In the genomic region with DNA sequence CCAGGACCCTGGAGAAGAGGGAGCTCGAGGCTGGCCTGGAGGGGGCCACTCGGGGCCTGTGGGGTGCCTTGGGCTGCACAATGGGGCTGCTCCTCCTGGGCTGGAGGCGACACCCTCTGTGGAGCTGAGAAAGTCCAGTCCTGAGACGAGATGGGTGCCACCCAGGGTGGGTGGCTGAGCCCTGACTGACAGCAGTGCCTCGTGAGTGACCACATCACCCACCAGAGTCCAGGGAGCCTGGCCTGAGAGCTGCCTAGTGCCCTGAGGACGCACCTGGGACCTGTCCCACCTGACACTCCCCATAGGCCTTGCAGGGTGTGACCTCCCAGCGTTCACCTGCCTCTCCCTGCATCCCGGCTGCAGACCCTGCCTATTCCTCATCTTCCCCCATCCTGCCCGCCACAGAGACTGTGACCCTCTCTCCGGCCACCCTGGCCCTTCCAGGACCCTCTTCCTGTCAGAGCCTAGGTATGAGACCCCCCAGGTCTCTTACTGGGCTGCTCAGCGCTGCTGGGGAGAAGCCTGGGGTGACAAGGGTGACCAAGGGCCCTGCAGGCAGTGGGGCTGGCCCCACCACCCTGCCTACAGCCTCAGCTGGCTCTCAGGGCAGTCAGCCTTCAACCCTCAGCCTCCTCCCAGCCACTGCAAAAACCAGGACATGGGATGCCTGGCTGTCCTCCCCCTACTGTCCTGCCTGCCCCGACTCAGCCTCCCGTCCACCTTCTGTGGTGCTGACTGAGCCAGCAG, we compare ENCODE assay signal across 26 cellular contexts. TPM values are rescaled to one million over a fixed set of nuclear protein-coding genes. Genes with fewer than 3 reads are reported as not detected.
DNase-seq lines count a peak whose midpoint lies in the region; ATAC-seq, FAIRE-seq and TF ChIP-seq lines count a peak whose summit lies in the region.
"Had no signal": no experiment of that assay in that cellular context is flagged by ENCODE, and none has a peak within 500 bp of the region (broad histone marks: within the 10 kb centered on the region; RNA-seq: fewer than 3 reads in every experiment).

No MANE protein-coding gene starts in this region.

- no peaks in the 10 kb centered on the region for H3K23me2 ChIP-seq in H1 (ENCODE audit: low read depth, low read length)

- no peak overlapping the region for H2BK5ac ChIP-seq in H1 (ENCODE audit: low read depth, low read length)

- H3K79me1 ChIP-seq in H1 (ENCODE audit: low read depth, low read length): no peaks in the 10 kb centered on the region

- no peaks in the 10 kb centered on the region for H3K4me1 Mint-ChIP-seq in stimulated activated naive CD8-positive, alpha-beta T cell treated with anti-CD3 and anti-CD28 coated beads, Interleukin-15, amount 100 ng/mL, for 72 hours
- H3K4me1 Mint-ChIP-seq: GM23338 had no signal

- no peak overlapping the region for H4K5ac ChIP-seq in H1 (ENCODE audit: insufficient read length, low read depth, low read length)

- H3K4me2 ChIP-seq in H1 (ENCODE audit: insufficient read depth in 1 of 2, low read depth in 2 of 2, low read length in 2 of 2): no peak overlapping the region
- no peak overlapping the region for H3K4me2 ChIP-seq in Karpas-422 (ENCODE audit: low read depth, low read length, poor library complexity, severe bottlenecking)
- H3K4me2 ChIP-seq: GM23338, SK-N-SH had no signal

- no peaks in the 10 kb centered on the region for H3K9me2 ChIP-seq in Karpas-422 (replicated peaks; ENCODE audit: insufficient read depth, low read length)
- H3K9me2 ChIP-seq: SK-N-SH had no signal

- no peak overlapping the region for H3K4ac ChIP-seq in H1 (replicated peaks; ENCODE audit: insufficient read length, low read depth, low read length)

- H3K4me3 Mint-ChIP-seq in stimulated activated naive CD8-positive, alpha-beta T cell treated with anti-CD3 and anti-CD28 coated beads, Interleukin-15, amount 100 ng/mL, for 72 hours: no peak overlapping the region
- H3K4me3 Mint-ChIP-seq: CD4-positive, CD25-positive, alpha-beta regulatory T cell; GM23338 had no signal

- intact Hi-C loops in sigmoid colon (cut with DNase I): no loop called here

- H4K91ac ChIP-seq in H1 (replicated peaks; ENCODE audit: insufficient read length, low read length): no peak overlapping the region

- H2BK120ac ChIP-seq in H1 (replicated peaks; ENCODE audit: low read depth, low read length): no peak overlapping the region

- no peak overlapping the region for H3K14ac ChIP-seq in H1 (ENCODE audit: insufficient read length)

- H4K8ac ChIP-seq in H1 (ENCODE audit: extremely low read depth, insufficient read depth, low read length): peak overlapping the region; percentile 9; the same call in 1 of the 2 replicates

- H3K9me3 Mint-ChIP-seq in stimulated activated naive CD8-positive, alpha-beta T cell treated with anti-CD3 and anti-CD28 coated beads, Interleukin-15, amount 100 ng/mL, for 72 hours: no peaks in the 10 kb centered on the region
- H3K9me3 Mint-ChIP-seq: CD4-positive, CD25-positive, alpha-beta regulatory T cell; GM23338 had no signal

- TF ChIP-seq RAD21 in H1 (IDR thresholded peaks at IDR 0.05 in 1 of 2, conservative IDR thresholded peaks at IDR 0.05 in 1 of 2; ENCODE audit: low read depth in 2 of 2, low read length in 2 of 2): no peak

- H3K79me2 ChIP-seq in H1 (ENCODE audit: control insufficient read depth in 1 of 2, insufficient read depth in 2 of 2, low read length in 2 of 2): no peaks in the 10 kb centered on the region
- no peaks in the 10 kb centered on the region for H3K79me2 ChIP-seq in Karpas-422 (ENCODE audit: low read length)

- H3K9ac ChIP-seq in H1 (replicated peaks in 1 of 4; ENCODE audit: extremely low read depth in 1 of 4, low read depth in 3 of 4, low read length in 3 of 4): no peak overlapping the region
- H3K9ac ChIP-seq in Karpas-422 (ENCODE audit: low read length): no peak overlapping the region
- H3K9ac ChIP-seq: SK-N-SH had no signal

- H4K20me1 ChIP-seq in H1 (replicated peaks in 1 of 2; ENCODE audit: control insufficient read depth in 1 of 2, insufficient read depth in 2 of 2, low read length in 2 of 2): no peaks in the 10 kb centered on the region
- H4K20me1 ChIP-seq in Karpas-422 (ENCODE audit: insufficient read depth, low read depth, low read length): peaks cover 4% of the 10 kb centered on the region; the same call in 1 of the 2 replicates

- H3K4me1 ChIP-seq in H1 (replicated peaks in 1 of 4; ENCODE audit: control insufficient read depth in 3 of 4, insufficient read depth in 4 of 4, low read length in 3 of 4) (no peaks in the 10 kb centered on the region), sigmoid colon (no peaks in the 10 kb centered on the region), Karpas-422 (ENCODE audit: low read length) (no peaks in the 10 kb centered on the region)

- H3K27me3 ChIP-seq in H1 (replicated peaks in 1 of 4; ENCODE audit: control insufficient read depth in 3 of 4, extremely low read depth in 1 of 4, insufficient read depth in 3 of 4, low read length in 3 of 4) (no peaks in the 10 kb centered on the region), sigmoid colon (no peaks in the 10 kb centered on the region), Karpas-422 (ENCODE audit: low read length) (no peaks in the 10 kb centered on the region)

- H3K4me3 ChIP-seq in H1 (ENCODE audit: extremely low read depth in 1 of 4, insufficient read depth in 2 of 4, low read depth in 3 of 4, low read length in 4 of 4) (no peak overlapping the region), sigmoid colon (no peak overlapping the region), Karpas-422 (ENCODE audit: low read length) (no peak overlapping the region)
- H3K4me3 ChIP-seq: GM23338 had no signal

- TF ChIP-seq CTCF in H1 (IDR thresholded peaks at IDR 0.05; ENCODE audit: control extremely low read depth in 1 of 3, insufficient read depth in 1 of 3, low read depth in 1 of 3, low read length in 3 of 3): no peak
- TF ChIP-seq CTCF in sigmoid colon (IDR thresholded peaks at IDR 0.05): no peak

- H3K9me3 ChIP-seq in H1 (ENCODE audit: insufficient read depth in 2 of 2, low read depth in 1 of 2, low read length in 1 of 2): no peaks in the 10 kb centered on the region
- no peaks in the 10 kb centered on the region for H3K9me3 ChIP-seq in sigmoid colon
- H3K9me3 ChIP-seq in Karpas-422 (ENCODE audit: low read length): no peaks in the 10 kb centered on the region
- H3K9me3 ChIP-seq: SK-N-SH had no signal

- TF ChIP-seq EP300 in H1 (IDR thresholded peaks at IDR 0.05; ENCODE audit: borderline replicate concordance in 1 of 2, low read depth in 2 of 2, low read length in 2 of 2) (no peak), sigmoid colon (IDR thresholded peaks at IDR 0.05) (no peak)

- no peak overlapping the region for H3K56ac ChIP-seq in H1 (replicated peaks; ENCODE audit: insufficient read length, low read depth, low read length)

- H3K27ac ChIP-seq in H1 (ENCODE audit: low read depth, low read length) (no peak overlapping the region), sigmoid colon (no peak overlapping the region), Karpas-422 (ENCODE audit: low read length) (no peak overlapping the region)

- H3K27ac Mint-ChIP-seq in stimulated activated naive CD8-positive, alpha-beta T cell treated with anti-CD3 and anti-CD28 coated beads, Interleukin-15, amount 100 ng/mL, for 72 hours: peak overlapping the region; percentile 9 to 49
- H3K27ac Mint-ChIP-seq: CD4-positive, CD25-positive, alpha-beta regulatory T cell had no signal

- H2BK12ac ChIP-seq in H1 (ENCODE audit: low read depth, low read length): no peak overlapping the region

- no peak overlapping the region for H2BK20ac ChIP-seq in H1 (ENCODE audit: low read length)

- H3K36me3 ChIP-seq in H1 (ENCODE audit: control insufficient read depth in 2 of 4, insufficient read depth in 4 of 4, low read length in 3 of 4) (no peaks in the 10 kb centered on the region), sigmoid colon (no peaks in the 10 kb centered on the region), Karpas-422 (ENCODE audit: insufficient read depth, low read length) (no peaks in the 10 kb centered on the region)

- H2AK5ac ChIP-seq in H1 (ENCODE audit: low read depth, low read length): no peak overlapping the region

- no peak for DNase-seq in stimulated activated naive CD8-positive, alpha-beta T cell treated with anti-CD3 and anti-CD28 coated beads, Interleukin-15, amount 100 ng/mL, for 72 hours
- DNase-seq in stimulated activated naive CD8-positive, alpha-beta T cell treated with anti-CD3 and anti-CD28 coated beads, Interleukin-15, Interleukin-2, amounts not matched to agents 100 U/mL and 50 U/mL, for 24 hours: no peak
- DNase-seq in H1 (ENCODE audit: low read depth in 1 of 2, low spot score in 2 of 2) (no peak), sigmoid colon (peak; percentile 62), Kasumi-1 (lab: John Stamatoyannopoulos, UW) (no peak), Karpas-422 (no peak), NCI-H1930 (lab: John Stamatoyannopoulos, UW) (no peak)
- DNase-seq: CD4-positive, CD25-positive, alpha-beta regulatory T cell; COR-L47; DMS 273 treated with DMSO at 0.1 percent for 48 hours; KBM-7; MV-4-11; NCI-H1417; NCI-H187; NCI-H2227 treated with DMSO at 0.1 percent for 48 hours; NCI-H524; NCI-H82; OCI-M1; SHP77 treated with DMSO at 0.1 percent for 48 hours had no signal

- H2BK15ac ChIP-seq in H1 (ENCODE audit: low read length): no peak overlapping the region

- ATAC-seq in stimulated activated naive CD8-positive, alpha-beta T cell treated with anti-CD3 and anti-CD28 coated beads, Interleukin-15, amount 100 ng/mL, for 72 hours: no peak
- no peak for ATAC-seq in stimulated activated naive CD8-positive, alpha-beta T cell treated with anti-CD3 and anti-CD28 coated beads, Interleukin-15, Interleukin-2, amounts not matched to agents 100 U/mL and 50 U/mL, for 24 hours
- ATAC-seq: HepG2 had no signal

- WGBS in H1 (ENCODE audit: extremely low coverage in 1 of 2, insufficient coverage in 1 of 2, insufficient read length in 1 of 2, insufficient replicate concordance in 2 of 2, low coverage in 1 of 2, low lambda C conversion rate in 2 of 2, missing lambda C conversion rate in 1 of 2), 2 experiments: 89% methylated on average over 8 of the region's 13 CpGs; no CpG with 5 or more reads in 1 of the 2 experiments
- 89% methylated on average over 13 of the region's 13 CpGs for WGBS in sigmoid colon, 2 donors

- no peak for FAIRE-seq in H1 (lab: Jason Lieb, UNC)
- FAIRE-seq: G401.6, GM19239, HepG2 had no signal

- no peak overlapping the region for H3K23ac ChIP-seq in H1 (ENCODE audit: insufficient read length)

- no peak overlapping the region for H3K18ac ChIP-seq in H1 (ENCODE audit: extremely low read depth, low read length)

- CTCF ChIA-PET in H1 (lab: Charles Lee; ENCODE audit: partially characterized antibody): interaction anchor here (0.5 to 1.7 kb wide), 8 partner anchors 8 to 164 kb away, joined by 3 to 5 read pairs (median 3); no protein-coding TSS in a partner anchor

- TF ChIP-seq POLR2A in H1 (IDR thresholded peaks at IDR 0.05; ENCODE audit: control extremely low read depth in 1 of 2, low read depth in 2 of 2, low read length in 2 of 2): no peak
- no peak for TF ChIP-seq POLR2A in sigmoid colon (IDR thresholded peaks at IDR 0.05)

- H2AFZ ChIP-seq in H1 (ENCODE audit: low read length) (no peak overlapping the region), Karpas-422 (ENCODE audit: low read length) (no peak overlapping the region)
- H2AFZ ChIP-seq: GM23338 had no signal

- H3K27me3 Mint-ChIP-seq in stimulated activated naive CD8-positive, alpha-beta T cell treated with anti-CD3 and anti-CD28 coated beads, Interleukin-15, amount 100 ng/mL, for 72 hours: no peaks in the 10 kb centered on the region

- POLR2A ChIA-PET in H1 (lab: Charles Lee; ENCODE audit: partially characterized antibody): no interaction called here

RNA-seq across cellular contexts. Expression of gene TNFRSF13B, which starts 41.2 kb away (rescaled TPM):
- total RNA-seq in H1 (2021; fragmentation: NEBNext Ultra II Directional; extraction: Animal tissue kit (Norgen Biotek cat#: 25700)): not detected in 2 replicates
- not detected in 2 replicates for polyA plus RNA-seq in H1 (2011; rRNA removed)
- not detected for polyA plus RNA-seq in H1 (2011; cell fraction: cytosol; rRNA removed)
- polyA plus RNA-seq in H1 (2011; cell fraction: nucleus; rRNA removed): 0.10 TPM
- not detected in 4 replicates for polyA plus RNA-seq in H1 (2012, experiment 1 of 2)
- polyA plus RNA-seq in H1 (2012, experiment 2 of 2): not detected
- not detected for polyA plus RNA-seq in H1 (2013, experiment 1 of 2)
- not detected for polyA plus RNA-seq in H1 (2013, experiment 2 of 2)
- polyA minus RNA-seq in H1 (2011; rRNA and poly(A)+ RNA removed): not detected in 2 replicates
- polyA minus RNA-seq in H1 (2011; cell fraction: cytosol; rRNA and poly(A)+ RNA removed): not detected
- 0.30 TPM for polyA minus RNA-seq in H1 (2011; cell fraction: nucleus; rRNA and poly(A)+ RNA removed)
- total RNA-seq in sigmoid colon: not detected
- 10 to 100 TPM in 1 of 3 donors, not detected in 2; 15.2 TPM for polyA plus RNA-seq in sigmoid colon
- not detected in 2 replicates for total RNA-seq in Karpas-422 (2014; rRNA removed; shearing (Covaris generic); ENCODE audit: low replicate concordance)
- total RNA-seq: A673, GM23338, HepG2, RPMI7951 had no signal
- polyA plus RNA-seq: HepG2, SK-N-SH had no signal
